In genomic region chr1:206595581-206596318, GRCh38 we compare ENCODE assay signal across 17 cellular contexts.
"Had no signal": no experiment of that assay in that cellular context is flagged by ENCODE, and none has a peak within 500 bp of the region (broad histone marks: within the 10 kb centered on the region; RNA-seq: fewer than 3 reads in every experiment).

No MANE protein-coding gene starts in this region.

- H3K9me3 ChIP-seq: gastroesophageal sphincter, left ventricle myocardium inferior, mucosa of descending colon, right atrium auricular region, SJCRH30 had no signal

- H3K4me3 Mint-ChIP-seq: activated B cell treated with CpG ODN at 0.5 μM for 24 hours; nephron; stimulated activated naive B cell treated with anti-CD40 and anti-IgM and Interleukin-4, amounts not matched to agents 10 μg/mL and 1 μg/mL and 100 μg/mL, for 72 hours; T-helper 2 cell treated with Interferon-gamma antibody and Interleukin-4, amounts not matched to agents 5 μg/mL and 100 μg/mL, for 36 hours had no signal

- H3K27me3 Mint-ChIP-seq: activated B cell treated with CpG ODN at 0.5 μM for 24 hours; progenitor cell of endocrine pancreas; stimulated activated naive B cell treated with anti-CD40 and anti-IgM and Interleukin-4, amounts not matched to agents 10 μg/mL and 1 μg/mL and 100 μg/mL, for 72 hours had no signal

- H3K27ac ChIP-seq: gastroesophageal sphincter, left ventricle myocardium inferior, right atrium auricular region, SJCRH30 had no signal

- H3K4me1 ChIP-seq: gastroesophageal sphincter, right atrium auricular region had no signal

- DNase-seq: activated B cell treated with CpG ODN at 0.5 μM for 24 hours; activated naive CD4-positive, alpha-beta T cell; amniotic stem cell; caudate nucleus; left ventricle myocardium inferior; mucosa of descending colon; nucleus accumbens; SJCRH30; stimulated activated CD4-positive, alpha-beta T cell treated with anti-CD3 and anti-CD28 coated beads, Interleukin-2, amount 100 ng/mL, for 48 hours; stimulated activated naive B cell treated with anti-CD40 and anti-IgM and Interleukin-4, amounts not matched to agents 10 μg/mL and 1 μg/mL and 100 μg/mL, for 72 hours; substantia nigra; trophoblast cell had no signal

- H3K27ac Mint-ChIP-seq: activated B cell treated with CpG ODN at 0.5 μM for 24 hours; nephron; progenitor cell of endocrine pancreas; T-helper 2 cell treated with Interferon-gamma antibody and Interleukin-4, amounts not matched to agents 5 μg/mL and 100 μg/mL, for 36 hours had no signal

- H3K4me1 Mint-ChIP-seq: activated B cell treated with CpG ODN at 0.5 μM for 24 hours had no signal

- H3K9me3 Mint-ChIP-seq: activated B cell treated with CpG ODN at 0.5 μM for 24 hours; nephron; stimulated activated naive B cell treated with anti-CD40 and anti-IgM and Interleukin-4, amounts not matched to agents 10 μg/mL and 1 μg/mL and 100 μg/mL, for 72 hours; T-helper 2 cell treated with Interferon-gamma antibody and Interleukin-4, amounts not matched to agents 5 μg/mL and 100 μg/mL, for 36 hours had no signal

- H3K4me3 ChIP-seq: gastroesophageal sphincter, left ventricle myocardium inferior, mucosa of descending colon, right atrium auricular region, SJCRH30 had no signal

- H3K27me3 ChIP-seq: gastroesophageal sphincter, right atrium auricular region, SJCRH30 had no signal

- ATAC-seq: gastroesophageal sphincter; mucosa of descending colon; stimulated activated naive B cell treated with anti-CD40 and anti-IgM and Interleukin-4, amounts not matched to agents 10 μg/mL and 1 μg/mL and 100 μg/mL, for 72 hours had no signal
